ENCODE assay signal across 18 cellular contexts in the genomic region with DNA sequence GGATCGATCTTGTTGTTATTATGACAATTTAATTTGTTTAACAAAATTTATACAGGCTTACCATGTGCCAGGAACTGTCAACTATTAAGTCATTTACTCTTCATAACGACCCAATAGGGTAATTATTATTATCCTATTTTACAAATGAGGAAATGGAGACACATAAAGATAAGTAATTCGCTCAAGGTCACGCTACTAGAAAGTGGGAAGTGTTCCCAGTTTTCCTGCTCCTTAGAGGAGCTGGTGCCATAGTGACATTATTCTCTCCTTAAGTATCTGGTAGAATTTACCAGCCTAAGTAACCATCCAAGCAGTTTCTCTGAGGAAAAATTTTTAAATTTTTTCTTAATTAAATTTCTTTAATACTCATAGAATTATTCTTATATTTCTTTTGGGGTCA.
"Had no signal": no experiment of that assay in that cellular context is flagged by ENCODE, and none has a peak within 500 bp of the region (broad histone marks: within the 10 kb centered on the region; RNA-seq: fewer than 3 reads in every experiment).

No MANE protein-coding gene starts in this region.

- DNase-seq: natural killer cell; occipital lobe; ovary; psoas muscle; right cardiac atrium; right lobe of liver; sigmoid colon; small intestine; stimulated activated CD4-positive, alpha-beta T cell treated with anti-CD3 and anti-CD28 coated beads, Interleukin-15, amount 100 ng/mL, for 24 hours; stimulated activated CD4-positive, alpha-beta T cell treated with anti-CD3 and anti-CD28 coated beads, Interleukin-2, amount 100 ng/mL, for 24 hours; stimulated activated CD4-positive, alpha-beta T cell treated with anti-CD3 and anti-CD28 coated beads, Interleukin-2, amount 100 ng/mL, for 48 hours; stimulated activated CD4-positive, alpha-beta T cell treated with anti-CD3 and anti-CD28 coated beads, Interleukin-4, amount 100 ng/mL, for 24 hours; stimulated activated naive B cell treated with anti-CD40 and anti-IgM and Interleukin-4, amounts not matched to agents 10 μg/mL and 1 μg/mL and 100 μg/mL, for 72 hours; stimulated activated naive CD4-positive, alpha-beta T cell treated with Interleukin-2 at 50 U/mL for 16 hours; stomach; thyroid gland; trophoblast cell; upper lobe of left lung had no signal
